Comparison of ENCODE assay signal across 17 cellular contexts in genomic region chr4:4269326-4269725, GRCh38. TPM values are rescaled to one million over a fixed set of nuclear protein-coding genes. Genes with fewer than 3 reads are reported as not detected.
DNase-seq lines count a peak whose midpoint lies in the region; ATAC-seq and TF ChIP-seq lines count a peak whose summit lies in the region.
"Had no signal": no experiment of that assay in that cellular context is flagged by ENCODE, and none has a peak within 500 bp of the region (broad histone marks: within the 10 kb centered on the region; RNA-seq: fewer than 3 reads in every experiment).

No MANE protein-coding gene starts in this region.

- H2AFZ ChIP-seq in OCI-LY3 (ENCODE audit: low read depth, low read length) (no peak overlapping the region), mesenchymal stem cell (ENCODE audit: low read depth, low read length) (no peak overlapping the region)

- H2BK15ac ChIP-seq in mesenchymal stem cell (ENCODE audit: low read depth, poor library complexity, severe bottlenecking) = peak overlapping the region; percentile 34

- H3K9me3 ChIP-seq in OCI-LY3 (ENCODE audit: insufficient read depth, low read length) (no peaks in the 10 kb centered on the region), mesenchymal stem cell (ENCODE audit: control insufficient read depth, low read length) (no peaks in the 10 kb centered on the region), vagina (no peaks in the 10 kb centered on the region)

- H3K4me1 ChIP-seq in OCI-LY3 (ENCODE audit: low read length) = peaks cover 29% of the 10 kb centered on the region
- H3K4me1 ChIP-seq in mesenchymal stem cell (ENCODE audit: control insufficient read depth, insufficient read depth, low read depth, low read length) = no peaks in the 10 kb centered on the region
- H3K4me1 ChIP-seq in vagina = no peaks in the 10 kb centered on the region

- no peaks in the 10 kb centered on the region for H3K79me2 ChIP-seq in OCI-LY3 (ENCODE audit: low read length)

- H3K36me3 ChIP-seq in OCI-LY3 (replicated peaks; ENCODE audit: low read depth, low read length) = peaks cover 62% of the 10 kb centered on the region
- H3K36me3 ChIP-seq in mesenchymal stem cell (ENCODE audit: control insufficient read depth in 1 of 2, insufficient read depth in 2 of 2, low read depth in 1 of 2, low read length in 2 of 2) = peaks cover 26 to 59% of the 10 kb centered on the region in 2 experiments
- H3K36me3 ChIP-seq in vagina = peaks cover 0 to 36% of the 10 kb centered on the region in 2 donors

- H3K4me1 Mint-ChIP-seq in CD14-positive monocyte = peaks cover 52% of the 10 kb centered on the region
- H3K4me1 Mint-ChIP-seq: H9 had no signal

- H4K8ac ChIP-seq in mesenchymal stem cell (ENCODE audit: low read length) = no peak overlapping the region

- ATAC-seq in GM19463 (IDR thresholded peaks at IDR 0.05; ENCODE audit: unreplicated experiment) (no peak), GM21381 (IDR thresholded peaks at IDR 0.05; ENCODE audit: unreplicated experiment) (no peak)

- H3K27me3 Mint-ChIP-seq in CD14-positive monocyte (ENCODE audit: low read depth in 3 of 3) = peaks cover 0 to 6% (median 2%) of the 10 kb centered on the region in 3 donors

- peaks cover 2% of the 10 kb centered on the region for H3K79me1 ChIP-seq in mesenchymal stem cell (replicated peaks; ENCODE audit: low read length, poor library complexity, severe bottlenecking)

- no peak overlapping the region for H2BK120ac ChIP-seq in mesenchymal stem cell (ENCODE audit: low read depth, low read length)

- H3K4me3 Mint-ChIP-seq in CD14-positive monocyte = no peak overlapping the region
- H3K4me3 Mint-ChIP-seq: H9 had no signal

- no peak overlapping the region for H3K23ac ChIP-seq in mesenchymal stem cell (ENCODE audit: low read length in 2 of 2)

- no peaks in the 10 kb centered on the region for H3K27me3 ChIP-seq in OCI-LY3 (ENCODE audit: low read depth, low read length)
- no peaks in the 10 kb centered on the region for H3K27me3 ChIP-seq in mesenchymal stem cell (ENCODE audit: control insufficient read depth in 1 of 2, insufficient read depth in 1 of 2, low read length in 2 of 2)
- H3K27me3 ChIP-seq in vagina = no peaks in the 10 kb centered on the region

- no peak overlapping the region for H3K18ac ChIP-seq in mesenchymal stem cell (ENCODE audit: low read depth in 1 of 2, low read length in 2 of 2)

- H2BK12ac ChIP-seq in mesenchymal stem cell (ENCODE audit: low read length in 2 of 2) = peak overlapping the region in 1 of 2 experiments; percentile 9

- H2BK5ac ChIP-seq in mesenchymal stem cell (ENCODE audit: low read depth, low read length, poor library complexity, severe bottlenecking) = no peak overlapping the region

- H3K9ac ChIP-seq in OCI-LY3 (ENCODE audit: low read length) (no peak overlapping the region), mesenchymal stem cell (ENCODE audit: low read length) (no peak overlapping the region)

- no peak for TF ChIP-seq POLR2A in vagina (IDR thresholded peaks at IDR 0.05)

- intact Hi-C loops in CD14-positive monocyte (cut with micrococcal nuclease) (no loop called here), vagina (cut with DNase I) (no loop called here)

- H4K20me1 ChIP-seq in OCI-LY3 (ENCODE audit: insufficient read depth, low read length) = no peaks in the 10 kb centered on the region

- WGBS in mesenchymal stem cell = 97% methylated on average over 8 of the region's 11 CpGs

- peaks cover 48 to 54% of the 10 kb centered on the region in 2 donors for H3K36me3 Mint-ChIP-seq in CD14-positive monocyte

- DNase-seq in CD14-positive monocyte (ENCODE audit: low spot score) (no peak), activated gamma-delta T cell treated with Interleukin-2 at 50 U/mL for 16 hours (peak; percentile 71), mesenchymal stem cell (no peak), vagina (ENCODE audit: extremely low spot score in 2 of 2) (no peak)
- DNase-seq: H9; NCI-H187 treated with DMSO at 0.1 percent for 48 hours; NCI-H748 treated with DMSO at 0.1 percent for 48 hours; stimulated activated CD4-positive, alpha-beta T cell treated with anti-CD3 and anti-CD28 coated beads, Interleukin-2, amount 100 ng/mL, for 48 hours; stimulated activated naive CD4-positive, alpha-beta T cell; WERI-Rb-1 had no signal

- H3K4me3 ChIP-seq in OCI-LY3 (ENCODE audit: low read length) (no peak overlapping the region), mesenchymal stem cell (ENCODE audit: insufficient read depth in 1 of 2, low read depth in 1 of 2, low read length in 2 of 2) (no peak overlapping the region), vagina (no peak overlapping the region)

- no peak overlapping the region for H3K4ac ChIP-seq in mesenchymal stem cell (ENCODE audit: low read depth in 1 of 2, low read length in 2 of 2)

- H3K27ac Mint-ChIP-seq in CD14-positive monocyte = peak overlapping the region; percentile 94 to 99 (median 98)
- H3K27ac Mint-ChIP-seq: H9 had no signal

- H3K4me2 ChIP-seq in OCI-LY3 (ENCODE audit: low read length) (no peak overlapping the region), mesenchymal stem cell (ENCODE audit: low read length, poor library complexity, severe bottlenecking) (no peak overlapping the region)

- TF ChIP-seq CTCF in CD14-positive monocyte (IDR thresholded peaks at IDR 0.05) = no peak
- TF ChIP-seq CTCF in OCI-LY3 (IDR thresholded peaks at IDR 0.05; ENCODE audit: low read depth, low read length) = no peak
- no peak for TF ChIP-seq CTCF in vagina (IDR thresholded peaks at IDR 0.05)

- H3K14ac ChIP-seq in mesenchymal stem cell (ENCODE audit: low read length in 2 of 2) = no peak overlapping the region

- peaks cover 0 to 3% (median 0%) of the 10 kb centered on the region in 7 donors for H3K9me3 Mint-ChIP-seq in CD14-positive monocyte

- no peak overlapping the region for H2AK5ac ChIP-seq in mesenchymal stem cell (ENCODE audit: low read length, severe bottlenecking)

- peak overlapping the region; percentile 58 for H4K91ac ChIP-seq in mesenchymal stem cell (ENCODE audit: low read length)

- H3K27ac ChIP-seq in OCI-LY3 (ENCODE audit: low read length) = 0 out of 2 replicates have a peak overlapping the region, but pooled peaks have one; percentile 17
- no peak overlapping the region for H3K27ac ChIP-seq in mesenchymal stem cell (ENCODE audit: low read length, poor library complexity, severe bottlenecking)
- no peak overlapping the region for H3K27ac ChIP-seq in vagina
- H3K27ac ChIP-seq: WERI-Rb-1 had no signal

RNA-seq across cellular contexts. Expression of gene LYAR, which starts 20.6 kb away (rescaled TPM):
- polyA plus RNA-seq in CD14-positive monocyte = 10 to 100 TPM; 14.9 to 22.6 TPM
- polyA plus RNA-seq in mesenchymal stem cell (2013, experiment 1 of 2) = 17.5 TPM
- polyA plus RNA-seq in mesenchymal stem cell (2013, experiment 2 of 2) = 19.2 TPM
- 6.4 TPM for total RNA-seq in vagina

RNA-seq across cellular contexts. Expression of gene ZBTB49, which starts 20.7 kb away (rescaled TPM):
- polyA plus RNA-seq in CD14-positive monocyte = 1 to 10 TPM; 1.4 to 1.7 TPM
- 2.6 TPM for polyA plus RNA-seq in mesenchymal stem cell (2013, experiment 1 of 2)
- 2.3 TPM for polyA plus RNA-seq in mesenchymal stem cell (2013, experiment 2 of 2)
- total RNA-seq in vagina = 5.4 TPM

RNA-seq across cellular contexts. Expression of gene TMEM128, which starts 21.3 kb away (rescaled TPM):
- polyA plus RNA-seq in CD14-positive monocyte = 10 to 100 TPM; 29.7 to 35.1 TPM
- polyA plus RNA-seq in mesenchymal stem cell (2013, experiment 1 of 2) = 12.8 TPM
- polyA plus RNA-seq in mesenchymal stem cell (2013, experiment 2 of 2) = 14.0 TPM
- 15.2 TPM for total RNA-seq in vagina

RNA-seq across cellular contexts. Expression of gene OTOP1, which starts 42.6 kb away (rescaled TPM):
- not detected for polyA plus RNA-seq in CD14-positive monocyte
- not detected for polyA plus RNA-seq in mesenchymal stem cell (2013, experiment 1 of 2)
- polyA plus RNA-seq in mesenchymal stem cell (2013, experiment 2 of 2) = not detected
- not detected for total RNA-seq in vagina
- total RNA-seq: H9, LHCN-M2, mononuclear cell, SK-MEL-5 had no signal
- polyA plus RNA-seq: adipose tissue had no signal
